In the genomic region with DNA sequence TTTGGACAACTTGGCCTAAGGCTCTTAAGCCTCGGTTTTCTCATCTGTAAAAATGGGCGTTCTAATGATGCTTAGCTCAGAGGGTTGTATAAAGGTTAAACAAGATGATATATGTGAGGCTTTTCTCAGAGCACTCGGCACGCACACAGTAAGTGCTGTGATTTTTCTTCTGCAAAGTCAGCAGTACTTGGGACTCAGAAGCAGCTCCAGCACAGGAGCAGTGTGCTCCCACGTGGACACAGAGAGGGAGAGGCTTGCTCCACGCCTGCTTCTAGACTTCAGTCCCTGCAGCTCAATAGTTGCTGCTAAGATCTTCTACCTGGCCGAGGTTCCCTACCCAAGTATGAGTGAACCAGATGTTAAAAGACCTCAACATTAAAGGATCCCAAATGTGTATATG, we compare ENCODE assay signal across 29 cellular contexts.
"Had no signal": no experiment of that assay in that cellular context is flagged by ENCODE, and none has a peak within 500 bp of the region (broad histone marks: within the 10 kb centered on the region; RNA-seq: fewer than 3 reads in every experiment).

No MANE protein-coding gene starts in this region.

- H3K27ac ChIP-seq: adrenal gland, RWPE1, SK-N-MC had no signal

- H3K27me3 ChIP-seq: adrenal gland had no signal

- ATAC-seq: activated CD8-positive, alpha-beta T cell treated with anti-CD3 and anti-CD28 coated beads, Interleukin-2, amount 10 ng/mL, durations not matched to agents 7 days and 5 days; activated naive CD4-positive, alpha-beta T cell treated with anti-CD3 and anti-CD28 coated beads, Interleukin-2, amount 50 U/mL, for 72 hours; PC-3; Right ventricle myocardium inferior had no signal

- FAIRE-seq: bronchial epithelial cell, TTC549 had no signal

- H3K36me3 ChIP-seq: adrenal gland, MG63 had no signal

- H3K4me1 ChIP-seq: adrenal gland had no signal

- H3K9me3 ChIP-seq: adrenal gland, MG63 had no signal

- DNase-seq: activated CD4-positive, alpha-beta T cell treated with anti-CD3 and anti-CD28 coated beads, Interleukin-2, amount 10 ng/mL, durations not matched to agents 7 days and 5 days; activated CD4-positive, alpha-beta T cell treated with anti-CD3 and anti-CD28 coated beads, Interleukin-2, amount 50 U/mL, for 48 hours; activated CD8-positive, alpha-beta T cell treated with anti-CD3 and anti-CD28 coated beads, Interleukin-2, amount 10 ng/mL, durations not matched to agents 7 days and 5 days; activated gamma-delta T cell treated with Interleukin-2 at 50 U/mL for 16 hours; activated naive CD4-positive, alpha-beta T cell treated with anti-CD3 and anti-CD28 coated beads for 36 hours; activated T-cell treated with anti-CD3 and anti-CD28 coated beads, Interleukin-2, amount 50 U/mL, for 24 hours; adrenal gland; anterior cingulate cortex; caudate nucleus; Kasumi-1; KG1; MG63; NCI-H1048; NCI-H1105 treated with DMSO at 0.1 percent for 48 hours; NCI-H1436; NCI-H1694; NCI-H1930; NCI-H2081 treated with DMSO at 0.1 percent for 48 hours; NCI-H345; NCI-H524 treated with DMSO at 0.1 percent for 48 hours; PC-3; SIG-M5; T1000 had no signal

- H3K4me3 ChIP-seq: adrenal gland, MG63, SK-N-MC had no signal
